In the genomic region with DNA sequence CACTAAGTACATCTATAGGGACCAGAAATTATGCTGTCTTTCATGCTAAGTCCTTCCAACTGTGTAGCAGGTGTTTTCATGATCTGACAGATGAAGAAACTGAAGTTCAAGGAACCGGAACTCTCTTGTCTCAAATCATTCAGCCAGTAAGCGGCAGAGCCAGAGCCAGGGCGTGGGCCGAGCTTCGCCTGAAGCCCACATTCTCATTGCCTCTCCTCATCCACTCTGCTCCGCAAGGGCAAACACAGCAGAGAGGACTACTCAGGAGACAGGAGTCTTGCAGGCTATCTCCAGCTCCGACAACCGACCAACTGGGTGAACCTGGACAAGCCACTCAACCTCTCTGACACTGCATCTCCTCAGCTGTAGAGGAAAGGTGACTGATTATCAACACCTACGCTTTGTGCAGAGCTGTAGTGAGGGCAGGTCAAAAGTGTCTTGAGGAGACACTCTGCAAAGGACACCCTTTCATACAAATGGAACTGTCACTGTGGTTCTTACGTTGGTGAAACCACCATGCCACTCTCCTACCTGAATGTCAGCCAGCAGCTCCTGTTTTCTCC, we compare ENCODE assay signal across 9 cellular contexts.
DNase-seq lines count a peak whose midpoint lies in the region; ATAC-seq lines count a peak whose summit lies in the region.
"Had no signal": no experiment of that assay in that cellular context is flagged by ENCODE, and none has a peak within 500 bp of the region (broad histone marks: within the 10 kb centered on the region; RNA-seq: fewer than 3 reads in every experiment).

No MANE protein-coding gene starts in this region.

- no peaks in the 10 kb centered on the region for H3K9me3 Mint-ChIP-seq in activated T-cell treated with anti-CD3 and anti-CD28 coated beads, Interleukin-2, amount 50 U/mL, for 72 hours

- no peaks in the 10 kb centered on the region for H3K27me3 Mint-ChIP-seq in activated T-cell treated with anti-CD3 and anti-CD28 coated beads, Interleukin-2, amount 50 U/mL, for 72 hours (ENCODE audit: low read depth)

- peak; percentile 49 for ATAC-seq in HG02870 (IDR thresholded peaks at IDR 0.05; ENCODE audit: unreplicated experiment)
- peak; percentile 66 to 67 for ATAC-seq in activated T-cell treated with anti-CD3 and anti-CD28 coated beads, Interleukin-2, amount 50 U/mL, for 72 hours (replicated peaks in 1 of 2)

- H3K27ac ChIP-seq in temporal lobe (ENCODE audit: low read depth, low read length) = peak overlapping the region; percentile 41
- H3K27ac ChIP-seq: cardiac muscle cell had no signal

- peaks cover 80% of the 10 kb centered on the region for H3K4me1 Mint-ChIP-seq in activated T-cell treated with anti-CD3 and anti-CD28 coated beads, Interleukin-2, amount 50 U/mL, for 72 hours (ENCODE audit: low read depth)

- peaks cover 4 to 11% of the 10 kb centered on the region in 2 donors for H3K36me3 Mint-ChIP-seq in activated T-cell treated with anti-CD3 and anti-CD28 coated beads, Interleukin-2, amount 50 U/mL, for 72 hours (ENCODE audit: insufficient read depth in 2 of 2)

- H3K4me3 Mint-ChIP-seq in activated T-cell treated with anti-CD3 and anti-CD28 coated beads, Interleukin-2, amount 50 U/mL, for 72 hours = peak overlapping the region; percentile 39 to 58

- H3K27ac Mint-ChIP-seq in activated T-cell treated with anti-CD3 and anti-CD28 coated beads, Interleukin-2, amount 50 U/mL, for 72 hours = peak overlapping the region; percentile 93

- peak; percentile 33 for DNase-seq in activated naive CD4-positive, alpha-beta T cell treated with Interleukin-2 at 50 U/mL for 16 hours
- DNase-seq in activated naive CD4-positive, alpha-beta T cell (lab: John Stamatoyannopoulos, UW) = no peak
- peak; percentile 16 to 39 for DNase-seq in activated T-cell treated with anti-CD3 and anti-CD28 coated beads, Interleukin-2, amount 50 U/mL, for 72 hours
- no peak for DNase-seq in NCI-H526 (lab: John Stamatoyannopoulos, UW)
- no peak for DNase-seq in NCI-H2227 (lab: John Stamatoyannopoulos, UW; ENCODE audit: unreplicated experiment)
- DNase-seq in NCI-H146 treated with DMSO at 0.1 percent for 48 hours (lab: John Stamatoyannopoulos, UW; ENCODE audit: unreplicated experiment) = no peak

Comparison
In these comparisons a context has a peak if more than half of its experiments do, and no peak if none do; other contexts are left out.
1. DNase-seq: peak in activated naive CD4-positive, alpha-beta T cell treated with Interleukin-2 at 50 U/mL for 16 hours (single experiment) and activated T-cell treated with anti-CD3 and anti-CD28 coated beads, Interleukin-2, amount 50 U/mL, for 72 hours (2 of 2); none in activated naive CD4-positive, alpha-beta T cell (0 of 4), NCI-H526 (0 of 2), NCI-H2227 (single experiment) and NCI-H146 treated with DMSO at 0.1 percent for 48 hours (single experiment).